In the genomic region with DNA sequence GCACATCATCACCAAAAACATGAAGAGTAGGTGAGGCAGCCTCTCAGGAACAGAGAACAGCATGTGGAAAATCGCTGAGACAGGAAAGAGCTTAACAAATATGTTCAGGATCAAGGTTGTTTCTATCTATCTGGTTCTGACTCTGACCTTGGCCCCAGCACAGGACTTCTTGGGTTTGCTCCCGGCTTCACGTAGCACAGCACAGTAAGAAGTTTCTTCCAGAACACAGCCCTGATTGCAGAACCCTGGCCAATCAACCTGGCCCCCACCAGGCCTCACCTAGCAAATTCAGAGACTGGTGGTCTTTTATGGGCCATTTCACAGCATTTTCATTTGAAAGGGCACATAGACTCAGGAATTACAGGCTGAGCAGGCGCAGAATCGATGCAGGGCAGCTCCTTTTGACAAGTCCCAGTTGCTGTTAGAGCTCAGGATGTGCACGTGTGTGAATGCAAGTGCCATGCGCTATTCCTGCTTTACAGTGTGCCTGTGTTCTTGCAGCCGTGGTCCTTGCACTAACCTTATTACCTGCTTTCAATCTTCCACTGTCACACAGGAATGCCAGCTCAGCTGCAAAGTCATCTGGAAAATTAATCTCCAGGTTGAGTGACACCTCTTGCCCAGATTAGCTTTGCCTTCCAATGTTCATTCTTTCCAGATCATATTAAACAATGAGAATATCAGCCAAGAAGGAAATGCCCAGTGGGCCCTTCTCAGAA, we compare ENCODE assay signal across 26 cellular contexts.
"Had no signal": no experiment of that assay in that cellular context is flagged by ENCODE, and none has a peak within 500 bp of the region (broad histone marks: within the 10 kb centered on the region; RNA-seq: fewer than 3 reads in every experiment).

No MANE protein-coding gene starts in this region.

- H3K36me3 Mint-ChIP-seq: activated naive CD4-positive, alpha-beta T cell treated with anti-CD3 and anti-CD28 coated beads, Interleukin-2, amount 10 ng/mL, durations not matched to agents 7 days and 5 days; immature natural killer cell; naive thymus-derived CD4-positive, alpha-beta T cell had no signal

- FAIRE-seq: endothelial cell of umbilical vein, TTC549 had no signal

- H3K27me3 Mint-ChIP-seq: activated B cell treated with CpG ODN at 0.5 μM for 24 hours; activated naive CD4-positive, alpha-beta T cell treated with anti-CD3 and anti-CD28 coated beads, Interleukin-2, amount 10 ng/mL, durations not matched to agents 7 days and 5 days; activated naive CD8-positive, alpha-beta T cell treated with anti-CD3 and anti-CD28 coated beads, Interleukin-2, amount 50 U/mL, for 24 hours; stimulated activated naive CD8-positive, alpha-beta T cell treated with anti-CD3 and anti-CD28 coated beads, Interleukin-15, amount 100 ng/mL, for 72 hours had no signal

- H3K4me3 ChIP-seq: breast epithelium, esophagus muscularis mucosa, heart right ventricle, skin epidermis, upper lobe of right lung had no signal

- DNase-seq: activated B cell treated with CpG ODN at 0.5 μM for 24 hours; activated CD4-positive, alpha-beta T cell treated with anti-CD3 and anti-CD28 coated beads for 48 hours; activated CD8-positive, alpha-beta T cell treated with anti-CD3 and anti-CD28 coated beads, Interleukin-2, amount 10 ng/mL, durations not matched to agents 7 days and 5 days; activated effector memory CD4-positive, alpha-beta T cell treated with Interleukin-2 at 50 U/mL for 16 hours; activated naive CD4-positive, alpha-beta T cell treated with anti-CD3 and anti-CD28 coated beads, Interleukin-2, amount 10 ng/mL, durations not matched to agents 7 days and 5 days; activated naive CD8-positive, alpha-beta T cell treated with anti-CD3 and anti-CD28 coated beads, Interleukin-2, amount 50 U/mL, for 24 hours; activated T-cell treated with anti-CD3 and anti-CD28 coated beads, Interleukin-2, amount 50 U/mL, for 4 hours; aorta; effector CD4-positive, alpha-beta T cell; heart right ventricle; immature natural killer cell; kidney glomerular epithelial cell; mesendoderm; naive thymus-derived CD4-positive, alpha-beta T cell; retina; stimulated activated CD4-positive, alpha-beta T cell treated with anti-CD3 and anti-CD28 coated beads, Interleukin-15, amount 100 ng/mL, for 24 hours; stimulated activated CD4-positive, alpha-beta T cell treated with anti-CD3 and anti-CD28 coated beads, Interleukin-2, amount 100 ng/mL, for 48 hours; stimulated activated naive CD8-positive, alpha-beta T cell treated with anti-CD3 and anti-CD28 coated beads, Interleukin-15, amount 100 ng/mL, for 72 hours; SW 1271; upper lobe of right lung had no signal

- H3K9me3 ChIP-seq: breast epithelium, esophagus muscularis mucosa, heart right ventricle, upper lobe of right lung had no signal

- H3K27ac Mint-ChIP-seq: activated B cell treated with CpG ODN at 0.5 μM for 24 hours; activated CD8-positive, alpha-beta T cell treated with anti-CD3 and anti-CD28 coated beads, Interleukin-2, amount 10 ng/mL, durations not matched to agents 7 days and 5 days; activated naive CD4-positive, alpha-beta T cell treated with anti-CD3 and anti-CD28 coated beads, Interleukin-2, amount 10 ng/mL, durations not matched to agents 7 days and 5 days; activated naive CD8-positive, alpha-beta T cell treated with anti-CD3 and anti-CD28 coated beads, Interleukin-2, amount 50 U/mL, for 24 hours; immature natural killer cell; naive thymus-derived CD4-positive, alpha-beta T cell; stimulated activated naive CD8-positive, alpha-beta T cell treated with anti-CD3 and anti-CD28 coated beads, Interleukin-15, amount 100 ng/mL, for 72 hours; T-helper 2 cell treated with Interferon-gamma antibody and Interleukin-4, amounts not matched to agents 5 μg/mL and 100 μg/mL, for 36 hours had no signal

- ATAC-seq: activated CD8-positive, alpha-beta T cell treated with anti-CD3 and anti-CD28 coated beads, Interleukin-2, amount 10 ng/mL, durations not matched to agents 7 days and 5 days; activated naive CD8-positive, alpha-beta T cell treated with anti-CD3 and anti-CD28 coated beads, Interleukin-2, amount 50 U/mL, for 24 hours; activated T-cell treated with anti-CD3 and anti-CD28 coated beads, Interleukin-2, amount 50 U/mL, for 4 hours; naive thymus-derived CD4-positive, alpha-beta T cell; stimulated activated naive CD8-positive, alpha-beta T cell treated with anti-CD3 and anti-CD28 coated beads, Interleukin-15, amount 100 ng/mL, for 72 hours; upper lobe of right lung had no signal

- H3K27me3 ChIP-seq: breast epithelium, esophagus muscularis mucosa, heart right ventricle, upper lobe of right lung had no signal

- H3K4me1 ChIP-seq: breast epithelium, esophagus muscularis mucosa, upper lobe of right lung had no signal

- H3K9me3 Mint-ChIP-seq: activated B cell treated with CpG ODN at 0.5 μM for 24 hours; activated naive CD4-positive, alpha-beta T cell treated with anti-CD3 and anti-CD28 coated beads, Interleukin-2, amount 10 ng/mL, durations not matched to agents 7 days and 5 days; activated naive CD8-positive, alpha-beta T cell treated with anti-CD3 and anti-CD28 coated beads, Interleukin-2, amount 50 U/mL, for 24 hours; activated T-cell treated with anti-CD3 and anti-CD28 coated beads, Interleukin-2, amount 50 U/mL, for 4 hours; immature natural killer cell; naive thymus-derived CD4-positive, alpha-beta T cell; stimulated activated naive CD8-positive, alpha-beta T cell treated with anti-CD3 and anti-CD28 coated beads, Interleukin-15, amount 100 ng/mL, for 72 hours; T-helper 2 cell treated with Interferon-gamma antibody and Interleukin-4, amounts not matched to agents 5 μg/mL and 100 μg/mL, for 36 hours had no signal

- H3K4me1 Mint-ChIP-seq: activated B cell treated with CpG ODN at 0.5 μM for 24 hours; activated naive CD4-positive, alpha-beta T cell treated with anti-CD3 and anti-CD28 coated beads, Interleukin-2, amount 10 ng/mL, durations not matched to agents 7 days and 5 days; activated naive CD8-positive, alpha-beta T cell treated with anti-CD3 and anti-CD28 coated beads, Interleukin-2, amount 50 U/mL, for 24 hours; immature natural killer cell; stimulated activated naive CD8-positive, alpha-beta T cell treated with anti-CD3 and anti-CD28 coated beads, Interleukin-15, amount 100 ng/mL, for 72 hours had no signal

- H3K36me3 ChIP-seq: breast epithelium, esophagus muscularis mucosa, heart right ventricle, upper lobe of right lung had no signal

- H3K4me3 Mint-ChIP-seq: activated B cell treated with CpG ODN at 0.5 μM for 24 hours; activated CD8-positive, alpha-beta T cell treated with anti-CD3 and anti-CD28 coated beads, Interleukin-2, amount 10 ng/mL, durations not matched to agents 7 days and 5 days; activated naive CD4-positive, alpha-beta T cell treated with anti-CD3 and anti-CD28 coated beads, Interleukin-2, amount 10 ng/mL, durations not matched to agents 7 days and 5 days; activated naive CD8-positive, alpha-beta T cell treated with anti-CD3 and anti-CD28 coated beads, Interleukin-2, amount 50 U/mL, for 24 hours; activated T-cell treated with anti-CD3 and anti-CD28 coated beads, Interleukin-2, amount 50 U/mL, for 4 hours; immature natural killer cell; naive thymus-derived CD4-positive, alpha-beta T cell; stimulated activated naive CD8-positive, alpha-beta T cell treated with anti-CD3 and anti-CD28 coated beads, Interleukin-15, amount 100 ng/mL, for 72 hours; T-helper 2 cell treated with Interferon-gamma antibody and Interleukin-4, amounts not matched to agents 5 μg/mL and 100 μg/mL, for 36 hours had no signal

- H3K27ac ChIP-seq: breast epithelium, esophagus muscularis mucosa, heart right ventricle, skin epidermis, upper lobe of right lung had no signal
